Comparison of ENCODE assay signal across 14 cellular contexts in the genomic region with DNA sequence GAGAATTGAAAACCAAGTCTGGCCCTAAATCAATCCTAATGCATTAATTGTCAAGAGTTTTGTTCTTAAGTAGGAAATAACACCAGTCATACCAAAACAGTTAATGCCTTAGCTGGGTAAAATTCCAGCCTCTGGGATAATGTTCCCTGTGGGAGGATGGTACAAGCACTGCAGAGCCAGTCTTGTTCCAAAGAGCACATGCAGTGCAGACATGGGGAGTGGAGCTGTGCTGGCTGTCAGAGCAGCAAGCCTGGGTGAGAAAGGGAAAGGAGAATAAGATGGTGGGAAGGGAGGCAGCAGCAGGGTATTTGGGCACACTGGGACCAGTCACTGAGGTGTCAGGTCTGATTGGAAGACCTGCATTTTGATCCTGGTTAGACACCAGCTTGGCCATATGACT. TPM values are rescaled to one million over a fixed set of nuclear protein-coding genes. Genes with fewer than 3 reads are reported as not detected.
DNase-seq lines count a peak whose midpoint lies in the region; ATAC-seq and TF ChIP-seq lines count a peak whose summit lies in the region.
"Had no signal": no experiment of that assay in that cellular context is flagged by ENCODE, and none has a peak within 500 bp of the region (broad histone marks: within the 10 kb centered on the region; RNA-seq: fewer than 3 reads in every experiment).

No MANE protein-coding gene starts in this region.

- TF ChIP-seq EP300 in transverse colon (IDR thresholded peaks at IDR 0.05; ENCODE audit: low read depth), result no peak

- TF ChIP-seq POLR2A in transverse colon (IDR thresholded peaks at IDR 0.05) (no peak), thyroid gland (IDR thresholded peaks at IDR 0.05) (no peak)

- H3K4me1 Mint-ChIP-seq in dendritic cell treated with granulocyte-macrophage colony-stimulating factor and Interleukin-4, amounts not matched to agents 40 ng/mL and 50 ng/mL, for 4 days (ENCODE audit: low read depth), result peaks cover 13% of the 10 kb centered on the region
- no peaks in the 10 kb centered on the region for H3K4me1 Mint-ChIP-seq in memory B cell
- H3K4me1 Mint-ChIP-seq: GM23338 had no signal

- H3K27ac ChIP-seq in transverse colon, result peak overlapping the region; percentile 7 to 27 (median 20)
- no peak overlapping the region for H3K27ac ChIP-seq in thyroid gland
- H3K27ac ChIP-seq in caudate nucleus (ENCODE audit: low read depth, low read length), result no peak overlapping the region

- H3K27me3 Mint-ChIP-seq in dendritic cell treated with granulocyte-macrophage colony-stimulating factor and Interleukin-4, amounts not matched to agents 40 ng/mL and 50 ng/mL, for 4 days, result no peaks in the 10 kb centered on the region
- H3K27me3 Mint-ChIP-seq in memory B cell, result no peaks in the 10 kb centered on the region

- peaks cover 0 to 10% (median 4%) of the 10 kb centered on the region in 4 donors for H3K4me1 ChIP-seq in transverse colon
- peaks cover 0 to 9% of the 10 kb centered on the region in 2 donors for H3K4me1 ChIP-seq in thyroid gland

- in situ Hi-C loops in transverse colon (cut with MboI; ENCODE audit: low pct_ligation_motif_present in 1 of 4, low pct_unique_long_range_greater_than_20kb in 1 of 4, low sequenced_read_pairs in 3 of 4), result no loop called here

- DNase-seq in NCI-H2107 treated with DMSO at 0.1 percent for 48 hours (lab: John Stamatoyannopoulos, UW; ENCODE audit: unreplicated experiment) (peak; percentile 23), NCI-H2107 (lab: John Stamatoyannopoulos, UW) (no peak), memory B cell (ENCODE audit: low spot score in 2 of 2) (no peak), transverse colon (no peak), thyroid gland (no peak), caudate nucleus (lab: John Stamatoyannopoulos, UW) (no peak)
- DNase-seq: 8988T, DND-41, GDM1, NCI-H1092 treated with DMSO at 0.1 percent for 48 hours, NCI-H187 had no signal

- H3K36me3 ChIP-seq in transverse colon (peaks cover 0 to 96% (median 46%) of the 10 kb centered on the region in 4 donors), thyroid gland (peaks cover 86 to 96% of the 10 kb centered on the region in 2 donors)

- no peak for TF ChIP-seq CTCF in transverse colon (IDR thresholded peaks at IDR 0.05)
- TF ChIP-seq CTCF in thyroid gland (IDR thresholded peaks at IDR 0.05), result no peak

- H3K9me3 Mint-ChIP-seq in dendritic cell treated with granulocyte-macrophage colony-stimulating factor and Interleukin-4, amounts not matched to agents 40 ng/mL and 50 ng/mL, for 4 days, result no peaks in the 10 kb centered on the region
- H3K9me3 Mint-ChIP-seq in memory B cell, result no peaks in the 10 kb centered on the region
- H3K9me3 Mint-ChIP-seq: GM23338 had no signal

- peak overlapping the region; percentile 3 for H3K27ac Mint-ChIP-seq in dendritic cell treated with granulocyte-macrophage colony-stimulating factor and Interleukin-4, amounts not matched to agents 40 ng/mL and 50 ng/mL, for 4 days
- peak overlapping the region; percentile 62 for H3K27ac Mint-ChIP-seq in memory B cell
- H3K27ac Mint-ChIP-seq: GM23338 had no signal

- peaks cover 100% of the 10 kb centered on the region for H3K36me3 Mint-ChIP-seq in dendritic cell treated with granulocyte-macrophage colony-stimulating factor and Interleukin-4, amounts not matched to agents 40 ng/mL and 50 ng/mL, for 4 days (ENCODE audit: low read depth)
- H3K36me3 Mint-ChIP-seq in memory B cell, result peaks cover 45% of the 10 kb centered on the region

- H3K9me3 ChIP-seq in transverse colon (no peaks in the 10 kb centered on the region), thyroid gland (no peaks in the 10 kb centered on the region)

- H3K27me3 ChIP-seq in transverse colon, result no peaks in the 10 kb centered on the region
- no peaks in the 10 kb centered on the region for H3K27me3 ChIP-seq in thyroid gland

- intact Hi-C loops in dendritic cell treated with granulocyte-macrophage colony-stimulating factor and Interleukin-4, amounts not matched to agents 40 ng/mL and 50 ng/mL, for 4 days (cut with micrococcal nuclease), result no loop called here
- intact Hi-C loops in transverse colon (cut with DNase I; ENCODE audit: low total_unique reads) (no loop called here), thyroid gland (cut with DNase I) (no loop called here)

- ATAC-seq in memory B cell (ENCODE audit: low read depth) (no peak), GM19023 (IDR thresholded peaks at IDR 0.05; ENCODE audit: unreplicated experiment) (no peak)
- ATAC-seq: GM23338 had no signal

- H3K4me3 ChIP-seq in transverse colon, result no peak overlapping the region
- H3K4me3 ChIP-seq in thyroid gland (replicated peaks in 1 of 3), result no peak overlapping the region
- H3K4me3 ChIP-seq: GM23338 had no signal

- H3K4me3 Mint-ChIP-seq in dendritic cell treated with granulocyte-macrophage colony-stimulating factor and Interleukin-4, amounts not matched to agents 40 ng/mL and 50 ng/mL, for 4 days, result no peak overlapping the region
- no peak overlapping the region for H3K4me3 Mint-ChIP-seq in memory B cell
- H3K4me3 Mint-ChIP-seq: GM23338 had no signal

RNA-seq across cellular contexts. Expression of gene ALAS1, which starts 12.1 kb away (rescaled TPM):
- 100 to 1,000 TPM in 1 of 4 donors, 10 to 100 TPM in 3; 70.1 to 101 (median 84.0) TPM for total RNA-seq in transverse colon
- total RNA-seq in thyroid gland, result 10 to 100 TPM; 27.7 to 51.9 (median 45.9) TPM

RNA-seq across cellular contexts. Expression of gene TLR9, which starts 15.4 kb away (rescaled TPM):
- total RNA-seq in transverse colon (under 1 TPM in 1 of 4 donors, not detected in 3; 0.16 TPM), thyroid gland (under 1 TPM in 1 of 4 donors, not detected in 3; 0.40 TPM)
- total RNA-seq: GM23338 had no signal

RNA-seq across cellular contexts. Expression of gene TWF2, which starts 28.9 kb away (rescaled TPM):
- total RNA-seq in transverse colon (10 to 100 TPM; 29.9 to 82.7 (median 61.0) TPM), thyroid gland (10 to 100 TPM; 28.3 to 61.1 (median 50.4) TPM)

RNA-seq across cellular contexts. Expression of gene PPM1M, which starts 35.5 kb away (rescaled TPM):
- total RNA-seq in transverse colon (1 to 10 TPM; 2.0 to 8.4 (median 6.2) TPM), thyroid gland (10 to 100 TPM; 15.8 to 22.8 (median 18.0) TPM)

RNA-seq across cellular contexts. Expression of gene POC1A, which starts 55.8 kb away (rescaled TPM):
- total RNA-seq in transverse colon (1 to 10 TPM in 2 of 4 donors, under 1 TPM in 1, not detected in 1; 0.80 to 3.1 (median 2.2) TPM), thyroid gland (1 to 10 TPM in 2 of 4 donors, under 1 TPM in 2; 0.40 to 2.8 (median 1.5) TPM)

Comparison
In these comparisons a context has a peak if more than half of its experiments do, and no peak if none do; other contexts are left out.
1. H3K27ac ChIP-seq: peak in transverse colon (4 of 4); none in thyroid gland (0 of 3) and caudate nucleus (single experiment).